In genomic region chr11:2397005-2397404, GRCh38 we compare ENCODE assay signal across 2 cellular contexts.
TF ChIP-seq lines count a peak whose summit lies in the region.

No MANE protein-coding gene starts in this region.

TF ChIP-seq in IMR-90, 13 proteins besides CTCF, POLR2A, EP300 and RAD21:
- TF ChIP-seq BHLHE40 (IDR thresholded peaks at IDR 0.05; ENCODE audit: low read depth, low read length), result no peak
- TF ChIP-seq RFX5 (IDR thresholded peaks at IDR 0.05; ENCODE audit: low read depth, low read length), result no peak
- no peak for TF ChIP-seq FOS (IDR thresholded peaks at IDR 0.05; ENCODE audit: low read depth, low read length)
- no peak for TF ChIP-seq CEBPB (IDR thresholded peaks at IDR 0.05; ENCODE audit: low read depth, low read length)
- no peak for TF ChIP-seq ELK1 (IDR thresholded peaks at IDR 0.05; ENCODE audit: borderline replicate concordance, low read depth, low read length)
- TF ChIP-seq MAFK (IDR thresholded peaks at IDR 0.05; ENCODE audit: low read depth, low read length), result no peak
- no peak for TF ChIP-seq USF2 (IDR thresholded peaks at IDR 0.05; ENCODE audit: low read depth, low read length)
- TF ChIP-seq NFE2L2 (IDR thresholded peaks at IDR 0.05; ENCODE audit: low read depth, low read length), result no peak
- no peak for TF ChIP-seq CHD1 (IDR thresholded peaks at IDR 0.05; ENCODE audit: low read depth, low read length)
- TF ChIP-seq MXI1 (IDR thresholded peaks at IDR 0.05; ENCODE audit: borderline replicate concordance, low read depth, low read length), result no peak
- no peak for TF ChIP-seq RCOR1 (IDR thresholded peaks at IDR 0.05; ENCODE audit: insufficient replicate concordance, low read length)
- no peak for TF ChIP-seq SMC3 (IDR thresholded peaks at IDR 0.05; ENCODE audit: low read depth, low read length)
- no peak for TF ChIP-seq MAZ (IDR thresholded peaks at IDR 0.05; ENCODE audit: borderline replicate concordance, low read depth, low read length)

TF ChIP-seq in endothelial cell of umbilical vein, 7 proteins besides CTCF, POLR2A, EP300 and RAD21:
- no peak for TF ChIP-seq MAX (IDR thresholded peaks at IDR 0.05; ENCODE audit: insufficient read depth, insufficient read length)
